31 cellular contexts compared by ENCODE assay signal in the genomic region with DNA sequence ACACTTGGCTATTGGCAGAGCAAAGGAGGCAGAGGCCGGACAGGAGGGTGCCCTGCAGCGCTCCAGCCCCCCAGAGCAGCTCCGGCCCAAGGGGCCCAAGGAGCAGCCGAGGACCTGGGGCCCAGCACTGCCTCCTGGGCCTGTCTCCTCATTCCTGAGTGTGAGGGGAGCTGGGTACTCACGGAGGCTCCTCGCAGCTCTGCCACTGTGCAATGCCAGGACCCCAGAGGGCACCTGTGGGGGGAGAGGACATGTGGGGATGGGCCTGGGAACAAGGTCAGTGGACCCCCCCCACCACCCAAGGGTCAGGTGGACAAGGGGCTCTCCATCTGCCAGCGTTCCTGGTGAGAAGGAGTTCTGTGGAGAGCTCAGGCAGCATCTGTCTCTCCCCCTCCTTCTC.
"Had no signal": no experiment of that assay in that cellular context is flagged by ENCODE, and none has a peak within 500 bp of the region (broad histone marks: within the 10 kb centered on the region; RNA-seq: fewer than 3 reads in every experiment).

No MANE protein-coding gene starts in this region.

- H3K36me3 Mint-ChIP-seq: memory B cell, natural killer cell had no signal

- FAIRE-seq: endothelial cell of umbilical vein, islet of Langerhans had no signal

- H3K4me1 Mint-ChIP-seq: natural killer cell had no signal

- H3K4me3 Mint-ChIP-seq: memory B cell; natural killer cell; neural crest cell; stimulated activated naive CD8-positive, alpha-beta T cell treated with anti-CD3 and anti-CD28 coated beads, Interleukin-15, amount 100 ng/mL, for 72 hours had no signal

- DNase-seq: dermis blood vessel endothelial cell; effector memory CD4-positive, alpha-beta T cell; foreskin keratinocyte; hippocampal formation; kidney glomerular epithelial cell; left colon; left ventricle myocardium superior; natural killer cell; nucleus accumbens; stimulated activated CD4-positive, alpha-beta T cell treated with anti-CD3 and anti-CD28 coated beads, Interleukin-12 subunit alpha, Interleukin-12 subunit beta, amount 100 ng/mL, for 4 hours; stimulated activated CD4-positive, alpha-beta T cell treated with anti-CD3 and anti-CD28 coated beads, Interleukin-1b, Interleukin-23, amount 100 ng/mL, for 48 hours; stimulated activated CD4-positive, alpha-beta T cell treated with anti-CD3 and anti-CD28 coated beads, Interleukin-4, amount 100 ng/mL, for 1 hour; stimulated activated CD8-positive, alpha-beta memory T cell treated with anti-CD3 and anti-CD28 coated beads, Interleukin-4, amount 100 ng/mL, for 48 hours; stimulated activated naive CD4-positive, alpha-beta T cell; stimulated activated naive CD8-positive, alpha-beta T cell treated with anti-CD3 and anti-CD28 coated beads, Interleukin-15, amount 100 ng/mL, for 72 hours; thyroid gland had no signal

- ATAC-seq: foreskin keratinocyte; gastroesophageal sphincter; heart left ventricle; left colon; left ventricle myocardium superior; natural killer cell; sciatic nerve; stimulated activated naive CD8-positive, alpha-beta T cell treated with anti-CD3 and anti-CD28 coated beads, Interleukin-15, amount 100 ng/mL, for 72 hours had no signal

- H3K27me3 ChIP-seq: foreskin keratinocyte, heart left ventricle, right atrium auricular region, thyroid gland, vagina had no signal

- H3K4me1 ChIP-seq: foreskin keratinocyte, prostate gland had no signal

- H3K4me3 ChIP-seq: coronary artery, esophagus muscularis mucosa, gastroesophageal sphincter, heart left ventricle, lung, prostate gland, right atrium auricular region, smooth muscle cell, suprapubic skin, thyroid gland, vagina had no signal

- H3K9me3 Mint-ChIP-seq: neural crest cell had no signal

- H3K9me3 ChIP-seq: esophagus muscularis mucosa, gastroesophageal sphincter, heart left ventricle, prostate gland, right atrium auricular region, suprapubic skin, thyroid gland, vagina had no signal

- H3K4me2 ChIP-seq: smooth muscle cell had no signal

- H3K36me3 ChIP-seq: esophagus muscularis mucosa, gastroesophageal sphincter, heart left ventricle, prostate gland, right atrium auricular region, suprapubic skin, thyroid gland, vagina had no signal

- H3K27ac Mint-ChIP-seq: memory B cell; natural killer cell; stimulated activated naive CD8-positive, alpha-beta T cell treated with anti-CD3 and anti-CD28 coated beads, Interleukin-15, amount 100 ng/mL, for 72 hours had no signal

- H3K27ac ChIP-seq: coronary artery, esophagus muscularis mucosa, foreskin keratinocyte, gastroesophageal sphincter, heart left ventricle, prostate gland, right atrium auricular region, suprapubic skin, thyroid gland, vagina had no signal
